8 cellular contexts compared by ENCODE assay signal in the genomic region with DNA sequence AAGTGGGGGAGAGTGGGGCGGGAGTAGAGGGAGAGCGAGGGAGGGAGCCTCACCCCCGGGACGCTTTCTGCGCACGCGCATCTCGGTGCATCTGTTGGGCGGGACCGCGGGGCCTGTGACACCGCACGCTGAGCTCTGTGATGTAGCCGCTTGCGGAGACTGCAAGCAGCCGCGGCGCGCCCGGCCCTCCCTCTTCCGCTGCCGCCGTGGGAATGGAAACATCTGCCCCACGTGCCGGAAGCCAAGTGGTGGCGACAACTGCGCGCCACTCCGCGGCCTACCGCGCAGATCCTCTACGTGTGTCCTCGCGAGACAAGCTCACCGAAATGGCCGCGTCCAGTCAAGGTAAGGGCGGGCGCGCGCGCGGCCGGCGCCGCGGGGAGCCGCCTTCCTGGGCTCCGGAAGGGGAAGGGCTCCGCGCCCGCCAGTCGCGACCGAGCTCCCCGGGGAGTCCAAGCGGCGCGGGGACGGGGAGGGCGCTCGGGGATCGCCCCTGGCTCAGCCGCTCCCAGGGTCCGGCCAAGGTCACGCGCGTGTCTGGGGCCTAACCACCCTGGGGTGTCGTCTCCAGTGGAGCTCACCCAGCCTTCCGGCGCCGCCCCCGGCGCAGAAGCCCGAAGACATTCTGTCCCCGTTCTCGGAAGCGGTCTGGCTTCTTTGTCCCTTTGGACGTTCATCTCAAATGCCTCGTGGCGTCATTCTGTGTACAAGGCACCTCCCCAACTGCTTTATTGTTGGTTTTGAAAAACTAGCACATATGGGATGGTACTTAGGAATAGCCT. TPM values are rescaled to one million over a fixed set of nuclear protein-coding genes. Genes with fewer than 3 reads are reported as not detected.
DNase-seq lines count a peak whose midpoint lies in the region; ATAC-seq and TF ChIP-seq lines count a peak whose summit lies in the region.

A gene with protein sequence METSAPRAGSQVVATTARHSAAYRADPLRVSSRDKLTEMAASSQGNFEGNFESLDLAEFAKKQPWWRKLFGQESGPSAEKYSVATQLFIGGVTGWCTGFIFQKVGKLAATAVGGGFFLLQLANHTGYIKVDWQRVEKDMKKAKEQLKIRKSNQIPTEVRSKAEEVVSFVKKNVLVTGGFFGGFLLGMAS (plus strand): TSS at position 118 of the 782 bp plus-strand sequence. CDS start 95 bp downstream, at position 213.

- no peaks in the 10 kb centered on the region for H3K27me3 ChIP-seq in adipocyte (replicated peaks; ENCODE audit: control insufficient read depth, insufficient read depth, low read length)
- H3K27me3 ChIP-seq in cardiac muscle cell: no peaks in the 10 kb centered on the region
- no peaks in the 10 kb centered on the region for H3K27me3 ChIP-seq in transverse colon

- H3K36me3 ChIP-seq in adipocyte (ENCODE audit: control insufficient read depth, insufficient read depth, low read length, severe bottlenecking) (no peaks in the 10 kb centered on the region), cardiac muscle cell (no peaks in the 10 kb centered on the region), transverse colon (no peaks in the 10 kb centered on the region)

- intact Hi-C loops in transverse colon (cut with DNase I; ENCODE audit: low total_unique reads): no loop called here

- TF ChIP-seq CTCF in GM13976 (IDR thresholded peaks at IDR 0.05; ENCODE audit: borderline replicate concordance, control extremely low read depth, extremely low read depth, insufficient read depth, missing control alignments) (no peak), cardiac muscle cell (IDR thresholded peaks at IDR 0.05; ENCODE audit: low read depth, low read length) (no peak), transverse colon (IDR thresholded peaks at IDR 0.05) (no peak)

- WGBS in transverse colon (ENCODE audit: low coverage in 1 of 2), 2 donors: 65% methylated on average over 64 of the region's 82 CpGs; no CpG with 5 or more reads in 1 of the 2 donors

- H3K27ac ChIP-seq in cardiac muscle cell: peak within 1 kb of the TSS; percentile 99
- peak within 1 kb of the TSS; percentile 91 to 98 (median 94) for H3K27ac ChIP-seq in transverse colon

- in situ Hi-C loops in GM13976 (cut with MboI; ENCODE audit: low sequenced_read_pairs, unreplicated experiment): no loop called here
- in situ Hi-C loops in transverse colon (cut with MboI; ENCODE audit: low pct_ligation_motif_present in 1 of 4, low pct_unique_long_range_greater_than_20kb in 1 of 4, low sequenced_read_pairs in 3 of 4): no loop called here

- TF ChIP-seq EP300 in transverse colon (IDR thresholded peaks at IDR 0.05; ENCODE audit: low read depth): peak; percentile 67

- peak; percentile 87 for ATAC-seq in HG02852 (IDR thresholded peaks at IDR 0.05; ENCODE audit: unreplicated experiment)

- H3K9ac ChIP-seq in adipocyte (ENCODE audit: low read length): peak within 1 kb of the TSS; percentile 89

- H3K4me3 ChIP-seq in adipocyte (ENCODE audit: low read length) (peak within 1 kb of the TSS; percentile 88), cardiac muscle cell (peak within 1 kb of the TSS; percentile 51), transverse colon (peak within 1 kb of the TSS; percentile 47 to 66 (median 54))

- DNase-seq in GM13976 (ENCODE audit: low spot score) (peak; percentile 87), NCI-H1436 treated with DMSO at 0.1 percent for 48 hours (lab: John Stamatoyannopoulos, UW) (peak; percentile 84), T follicular helper cell (ENCODE audit: low read depth) (peak; percentile 90), adipocyte (ENCODE audit: low read depth) (peak; percentile 93), cardiac muscle cell (ENCODE audit: low read depth in 1 of 2, low spot score in 1 of 2) (peak; percentile 93 to 95), pons (ENCODE audit: low spot score) (peak; percentile 88), transverse colon (peak; percentile 95)

- H3K4me1 ChIP-seq in adipocyte (ENCODE audit: control insufficient read depth, insufficient read depth, low read length): peaks cover 12% of the 10 kb centered on the region
- peaks cover 10% of the 10 kb centered on the region for H3K4me1 ChIP-seq in cardiac muscle cell (ENCODE audit: low read depth)
- peaks cover 0 to 13% (median 5%) of the 10 kb centered on the region in 4 donors for H3K4me1 ChIP-seq in transverse colon

- H3K9me3 ChIP-seq in adipocyte (ENCODE audit: control insufficient read depth, low read length) (no peaks in the 10 kb centered on the region), cardiac muscle cell (ENCODE audit: low read depth) (no peaks in the 10 kb centered on the region), transverse colon (no peaks in the 10 kb centered on the region)

- peak; percentile 79 for TF ChIP-seq POLR2A in transverse colon (IDR thresholded peaks at IDR 0.05)

RNA-seq across cellular contexts. Expression of the gene that starts here (rescaled TPM):
- total RNA-seq in cardiac muscle cell (51.0 and 62.6 TPM in 2 replicates), transverse colon (10 to 100 TPM in 3 of 4 donors, 1 to 10 TPM in 1; 7.8 to 42.9 (median 32.9) TPM)
- polyA plus RNA-seq in cardiac muscle cell: 119 and 126 TPM in 2 replicates

Comparison
In these comparisons a context has a peak if more than half of its experiments do, and no peak if none do; other contexts are left out.
1. Peak in every context shown above with its lines: DNase-seq, ATAC-seq, H3K4me3 ChIP-seq and H3K27ac ChIP-seq.